Comparison of ENCODE assay signal across 8 cellular contexts in genomic region chr12:53047221-53048032, GRCh38. TPM values are rescaled to one million over a fixed set of nuclear protein-coding genes. Genes with fewer than 3 reads are reported as not detected.
A peak's percentile ranks its signal among the peaks of the same experiment; 100 is the strongest.
DNase-seq lines count a peak whose midpoint lies in the region; ATAC-seq and TF ChIP-seq lines count a peak whose summit lies in the region.

No MANE protein-coding gene starts in this region.

- peak overlapping the region; percentile 69 for H3K4me3 Mint-ChIP-seq in CD8-positive, alpha-beta T cell

- no peaks in the 10 kb centered on the region for H3K9me3 ChIP-seq in CD8-positive, alpha-beta T cell (ENCODE audit: low read length)
- no peaks in the 10 kb centered on the region for H3K9me3 ChIP-seq in hepatocyte (ENCODE audit: low read depth)

- H3K79me2 ChIP-seq in hepatocyte = peaks cover 36% of the 10 kb centered on the region

- peak overlapping the region; percentile 55 for H3K27ac Mint-ChIP-seq in CD8-positive, alpha-beta T cell

- no peaks in the 10 kb centered on the region for H4K20me1 ChIP-seq in hepatocyte (ENCODE audit: insufficient read depth, poor library complexity, severe bottlenecking)

- peak; percentile 45 to 83 (median 64) for DNase-seq in CD8-positive, alpha-beta T cell
- DNase-seq in HuH-7.5 (ENCODE audit: low spot score) (peak; percentile 91), T-helper 1 cell (peak; percentile 51 to 78 (median 65)), anterior cingulate cortex (lab: John Stamatoyannopoulos, UW) (peak in 47 of 58 donors; percentile 4 to 88 (median 75)), hepatocyte (ENCODE audit: low spot score) (peak; percentile 93), retinal pigment epithelial cell (ENCODE audit: low read depth) (no peak), SIG-M5 (lab: John Stamatoyannopoulos, UW) (no peak)

- TF ChIP-seq CTCF in CD8-positive, alpha-beta T cell (IDR thresholded peaks at IDR 0.05) = no peak
- TF ChIP-seq CTCF in hepatocyte (IDR thresholded peaks at IDR 0.05; ENCODE audit: poor library complexity) (no peak), retinal pigment epithelial cell (conservative IDR thresholded peaks at IDR 0.05; ENCODE audit: low read depth, low read length) (no peak)

- H2AFZ ChIP-seq in hepatocyte = no peak overlapping the region

- peak overlapping the region; percentile 83 for H3K4me2 ChIP-seq in hepatocyte

- no peaks in the 10 kb centered on the region for H3K9me2 ChIP-seq in hepatocyte (replicated peaks; ENCODE audit: insufficient read depth)

- WGBS in hepatocyte (ENCODE audit: low lambda C conversion rate, missing lambda C conversion rate) = 12% methylated on average over 21 of the region's 94 CpGs

- peaks cover 11% of the 10 kb centered on the region for H3K4me1 Mint-ChIP-seq in CD8-positive, alpha-beta T cell (ENCODE audit: low read depth)

- peak; percentile 85 for ATAC-seq in CD8-positive, alpha-beta T cell
- ATAC-seq in GM21360 (IDR thresholded peaks at IDR 0.05; ENCODE audit: unreplicated experiment) = peak; percentile 47

- peaks cover 4% of the 10 kb centered on the region for H3K36me3 Mint-ChIP-seq in CD8-positive, alpha-beta T cell

- peaks cover 5% of the 10 kb centered on the region for H3K4me1 ChIP-seq in CD8-positive, alpha-beta T cell (ENCODE audit: insufficient read depth, low read length)
- peaks cover 71% of the 10 kb centered on the region for H3K4me1 ChIP-seq in hepatocyte (ENCODE audit: insufficient read depth)

- no peaks in the 10 kb centered on the region for H3K36me3 ChIP-seq in CD8-positive, alpha-beta T cell (ENCODE audit: insufficient read depth, low read length)
- H3K36me3 ChIP-seq in hepatocyte (replicated peaks; ENCODE audit: insufficient read depth, low read depth) = no peaks in the 10 kb centered on the region

- no peaks in the 10 kb centered on the region for H3K9me3 Mint-ChIP-seq in CD8-positive, alpha-beta T cell

- no peaks in the 10 kb centered on the region for H3K27me3 Mint-ChIP-seq in CD8-positive, alpha-beta T cell (ENCODE audit: low read depth)

- POLR2A ChIA-PET in CD8-positive, alpha-beta T cell (lab: Charles Lee) = interaction anchor here (0.6 to 2.1 kb wide), 8 partner anchors 11 to 151 kb away, joined by 3 to 10 read pairs (median 4); partner anchors contain the start of genes EIF4B, IGFBP6 and SPRYD3

- intact Hi-C loops in CD8-positive, alpha-beta T cell (cut with DNase I, micrococcal nuclease) = loop anchor here (1.0 to 10.0 kb wide), 3 partner anchors 31 to 457 kb away; partner anchors contain the start of genes SPRYD3 (in 2 of the 2), EIF4B (in 1 of the 2), NPFF (in 1 of the 2) and TARBP2 (in 1 of the 2)

- peak overlapping the region; percentile 8 for H3K4me3 ChIP-seq in CD8-positive, alpha-beta T cell (ENCODE audit: low read depth, low read length)
- H3K4me3 ChIP-seq in hepatocyte (no peak overlapping the region), retinal pigment epithelial cell (ENCODE audit: low read length) (peak overlapping the region; percentile 73)

- no peaks in the 10 kb centered on the region for H3K27me3 ChIP-seq in CD8-positive, alpha-beta T cell (ENCODE audit: insufficient read depth, low read length)
- no peaks in the 10 kb centered on the region for H3K27me3 ChIP-seq in hepatocyte

- CTCF ChIA-PET in CD8-positive, alpha-beta T cell (lab: Charles Lee) = interaction anchor here (0.9 to 3.7 kb wide), 12 partner anchors 9 to 113 kb away, joined by 3 to 24 read pairs (median 6); partner anchors contain the start of gene SOAT2

- no peak overlapping the region for H3K27ac ChIP-seq in CD8-positive, alpha-beta T cell (ENCODE audit: low read depth, low read length)
- H3K27ac ChIP-seq in hepatocyte = peak overlapping the region; percentile 99

RNA-seq across cellular contexts. Expression of gene TNS2, which starts 2.4 kb away (rescaled TPM):
- total RNA-seq in CD8-positive, alpha-beta T cell = 1 to 10 TPM; 2.5 to 3.2 TPM
- 15.9 and 16.9 TPM in 2 replicates for total RNA-seq in hepatocyte
- polyA plus RNA-seq in hepatocyte = 32.2 and 41.8 TPM in 2 replicates

RNA-seq across cellular contexts. Expression of gene SPRYD3, which starts 31.8 kb away (rescaled TPM):
- total RNA-seq in CD8-positive, alpha-beta T cell = 10 to 100 TPM; 25.1 to 25.6 TPM
- 19.3 and 20.9 TPM in 2 replicates for total RNA-seq in hepatocyte
- polyA plus RNA-seq in hepatocyte = 24.6 and 25.8 TPM in 2 replicates

RNA-seq across cellular contexts. Expression of gene EIF4B, which starts 41.2 kb away (rescaled TPM):
- 100 to 1,000 TPM; 709 to 741 TPM for total RNA-seq in CD8-positive, alpha-beta T cell
- 435 and 449 TPM in 2 replicates for total RNA-seq in hepatocyte
- polyA plus RNA-seq in hepatocyte = 53.5 and 65.1 TPM in 2 replicates

RNA-seq across cellular contexts. Expression of gene IGFBP6, which starts 50.0 kb away (rescaled TPM):
- 1 to 10 TPM in 1 of 2 experiments, under 1 TPM in 1; 0.58 to 1.2 TPM for total RNA-seq in CD8-positive, alpha-beta T cell
- total RNA-seq in hepatocyte = 21.8 and 25.1 TPM in 2 replicates
- 81.2 and 86.0 TPM in 2 replicates for polyA plus RNA-seq in hepatocyte

RNA-seq across cellular contexts. Expression of gene SOAT2, which starts 55.9 kb away (rescaled TPM):
- total RNA-seq in CD8-positive, alpha-beta T cell = 1 to 10 TPM; 2.5 to 2.9 TPM
- total RNA-seq in hepatocyte = 18.9 and 21.8 TPM in 2 replicates
- polyA plus RNA-seq in hepatocyte = 28.9 and 29.4 TPM in 2 replicates

Comparison
In these comparisons a context has a peak if more than half of its experiments do, and no peak if none do; other contexts are left out.
1. DNase-seq: peak in CD8-positive, alpha-beta T cell (7 of 7), HuH-7.5 (single experiment), T-helper 1 cell (5 of 5), anterior cingulate cortex (47 of 58) and hepatocyte (single experiment); none in retinal pigment epithelial cell (single experiment) and SIG-M5 (single experiment).